ENCODE assay signal across 8 cellular contexts in genomic region chr2:151297882-151298281, GRCh38. TPM values are rescaled to one million over a fixed set of nuclear protein-coding genes. Genes with fewer than 3 reads are reported as not detected.
DNase-seq lines count a peak whose midpoint lies in the region; ATAC-seq and TF ChIP-seq lines count a peak whose summit lies in the region.

No MANE protein-coding gene starts in this region.

- BruUV-seq in HCT116 (replicated peaks; lab: Mats Ljungman, UMichigan), result no TSS peak

- H3K36me3 Mint-ChIP-seq in T-helper 17 cell (ENCODE audit: low read depth), result peaks cover 5% of the 10 kb centered on the region

- H3K9me3 ChIP-seq in HCT116 (ENCODE audit: control insufficient read depth in 1 of 2, insufficient read depth in 1 of 2, low read depth in 1 of 2, low read length in 2 of 2) (no peaks in the 10 kb centered on the region), HAP-1 (no peaks in the 10 kb centered on the region), T-helper 17 cell (ENCODE audit: control insufficient read depth, low read length, poor library complexity, severe bottlenecking) (no peaks in the 10 kb centered on the region)

- H3K36me3 ChIP-seq in HCT116 (ENCODE audit: control insufficient read depth in 1 of 2, insufficient read depth in 2 of 2, low read length in 2 of 2) (no peaks in the 10 kb centered on the region), HAP-1 (replicated peaks) (no peaks in the 10 kb centered on the region)

- H3K4me3 Mint-ChIP-seq in T-helper 17 cell, result no peak overlapping the region

- no peak for TF ChIP-seq RAD21 in HCT116 (IDR thresholded peaks at IDR 0.05; ENCODE audit: low read depth)

- POLR2A ChIA-PET in HCT116 (lab: Charles Lee), result no interaction called here

- H3K27me3 Mint-ChIP-seq in T-helper 17 cell, result peaks cover 22% of the 10 kb centered on the region

- H3K4me3 ChIP-seq in HCT116 (replicated peaks in 1 of 2; ENCODE audit: low read depth in 1 of 2, low read length in 2 of 2), result no peak overlapping the region
- no peak overlapping the region for H3K4me3 ChIP-seq in HAP-1

- no peaks in the 10 kb centered on the region for H3K9me2 ChIP-seq in HCT116 (ENCODE audit: insufficient read depth)

- ATAC-seq in GM18867 (IDR thresholded peaks at IDR 0.05; ENCODE audit: unreplicated experiment), result peak; percentile 95
- no peak for ATAC-seq in HCT116
- no peak for ATAC-seq in T-helper 17 cell

- DNase-seq in HCT116 (ENCODE audit: low read depth, low spot score), result no peak
- DNase-seq in Kasumi-1 (lab: John Stamatoyannopoulos, UW), result peak; percentile 92 to 97
- DNase-seq in lung microvascular endothelial cell (ENCODE audit: low read depth in 2 of 2), result peak; percentile 57 to 84
- DNase-seq in HAP-1 (ENCODE audit: low spot score in 2 of 2), result no peak
- no peak for DNase-seq in T-helper 17 cell
- DNase-seq in kidney tubule cell (ENCODE audit: low spot score), result no peak
- DNase-seq in activated CD4-positive, alpha-beta T cell treated with anti-CD3 and anti-CD28 coated beads for 1 hour, result no peak

- intact Hi-C loops in HCT116 (cut with micrococcal nuclease), result no loop called here

- no peak for TF ChIP-seq CTCF in HCT116 (IDR thresholded peaks at IDR 0.05 in 2 of 3, conservative IDR thresholded peaks at IDR 0.05 in 1 of 3; ENCODE audit: borderline replicate concordance in 1 of 3, insufficient read depth in 1 of 3, low read depth in 2 of 3, low read length in 2 of 3)

- RAD21 ChIA-PET in HCT116 (lab: Charles Lee; ENCODE audit: low non-redundant PET in 1 of 2, low total read pairs in 2 of 2, uncharacterized antibody in 2 of 2, unreplicated experiment in 2 of 2), result no interaction called here

- peak overlapping the region; percentile 58 for H2AFZ ChIP-seq in HCT116 (ENCODE audit: low read depth, low read length, poor library complexity, severe bottlenecking)

- H4K20me1 ChIP-seq in HCT116 (ENCODE audit: insufficient read depth), result no peaks in the 10 kb centered on the region

- H3K79me2 ChIP-seq in HCT116 (ENCODE audit: insufficient read depth, low read length), result no peaks in the 10 kb centered on the region

- H3K27ac ChIP-seq in HCT116 (ENCODE audit: low read depth, low read length), result no peak overlapping the region

- H3K4me1 Mint-ChIP-seq in T-helper 17 cell, result peaks cover 2% of the 10 kb centered on the region

- CTCF ChIA-PET in HCT116 (lab: Charles Lee), result no interaction called here

- in situ Hi-C loops in HAP-1 (cut with MboI; ENCODE audit: low sequenced_read_pairs), result no loop called here

- H3K27me3 ChIP-seq in HCT116 (ENCODE audit: insufficient read depth, low read length) (no peaks in the 10 kb centered on the region), HAP-1 (ENCODE audit: low read depth) (no peaks in the 10 kb centered on the region)

- no peak overlapping the region for H3K4me2 ChIP-seq in HCT116 (ENCODE audit: low read length)

- TF ChIP-seq POLR2A in HCT116 (IDR thresholded peaks at IDR 0.05; ENCODE audit: borderline replicate concordance, extremely low read depth, insufficient read depth, insufficient read length), result no peak

- H3K4me1 ChIP-seq in HCT116 (ENCODE audit: control insufficient read depth in 1 of 2, insufficient read depth in 2 of 2, low read length in 2 of 2), result no peaks in the 10 kb centered on the region
- H3K4me1 ChIP-seq in HAP-1, result no peaks in the 10 kb centered on the region

- H3K9ac ChIP-seq in HCT116 (ENCODE audit: low read length), result no peak overlapping the region

- H3K27ac Mint-ChIP-seq in T-helper 17 cell, result no peak overlapping the region

TF ChIP-seq in HCT116, 20 proteins besides CTCF, POLR2A, EP300 and RAD21:
- TF ChIP-seq ATF3 (IDR thresholded peaks at IDR 0.05) (no peak), ZNF274 (IDR thresholded peaks at IDR 0.05; ENCODE audit: low read depth, low read length) (no peak), YY1 (IDR thresholded peaks at IDR 0.05; ENCODE audit: extremely low read depth, insufficient replicate concordance, low read depth, low read length) (no peak), JUND (IDR thresholded peaks at IDR 0.05) (no peak), EZH2 (IDR thresholded peaks at IDR 0.05) (no peak)

RNA-seq across cellular contexts. Expression of gene NMI, which starts 8.4 kb away (rescaled TPM):
- 3.4 TPM for total RNA-seq in HCT116 (2021; ENCODE audit: unreplicated experiment)
- polyA plus RNA-seq in HCT116 (2012), result 2.2 and 3.2 TPM in 2 replicates
- 8.9 and 10.3 TPM in 2 replicates for total RNA-seq in lung microvascular endothelial cell
- total RNA-seq in T-helper 17 cell, result 10 to 100 TPM; 16.4 to 17.5 TPM

RNA-seq across cellular contexts. Expression of gene RBM43, which starts 36.2 kb away (rescaled TPM):
- total RNA-seq in HCT116 (2021; ENCODE audit: unreplicated experiment) (3.3 TPM), lung microvascular endothelial cell (0.60 and 1.5 TPM in 2 replicates), T-helper 17 cell (10 to 100 TPM; 10.4 to 11.6 TPM)
- polyA plus RNA-seq in HCT116 (2012), result 0.97 and 1.3 TPM in 2 replicates

RNA-seq across cellular contexts. Expression of gene TNFAIP6, which starts 59.5 kb away (rescaled TPM):
- total RNA-seq in HCT116 (2021; ENCODE audit: unreplicated experiment), result not detected
- not detected in 2 replicates for polyA plus RNA-seq in HCT116 (2012)
- total RNA-seq in lung microvascular endothelial cell, result under 0.01 and 0.22 TPM in 2 replicates
- total RNA-seq in T-helper 17 cell, result not detected

Comparison
In these comparisons a context has a peak if more than half of its experiments do, and no peak if none do; other contexts are left out.
1. DNase-seq: peak in Kasumi-1 (2 of 2) and lung microvascular endothelial cell (2 of 2); none in HCT116 (single experiment), HAP-1 (0 of 2), T-helper 17 cell (0 of 3), kidney tubule cell (single experiment) and activated CD4-positive, alpha-beta T cell treated with anti-CD3 and anti-CD28 coated beads for 1 hour (single experiment).